10 cellular contexts compared by ENCODE assay signal in the genomic region with DNA sequence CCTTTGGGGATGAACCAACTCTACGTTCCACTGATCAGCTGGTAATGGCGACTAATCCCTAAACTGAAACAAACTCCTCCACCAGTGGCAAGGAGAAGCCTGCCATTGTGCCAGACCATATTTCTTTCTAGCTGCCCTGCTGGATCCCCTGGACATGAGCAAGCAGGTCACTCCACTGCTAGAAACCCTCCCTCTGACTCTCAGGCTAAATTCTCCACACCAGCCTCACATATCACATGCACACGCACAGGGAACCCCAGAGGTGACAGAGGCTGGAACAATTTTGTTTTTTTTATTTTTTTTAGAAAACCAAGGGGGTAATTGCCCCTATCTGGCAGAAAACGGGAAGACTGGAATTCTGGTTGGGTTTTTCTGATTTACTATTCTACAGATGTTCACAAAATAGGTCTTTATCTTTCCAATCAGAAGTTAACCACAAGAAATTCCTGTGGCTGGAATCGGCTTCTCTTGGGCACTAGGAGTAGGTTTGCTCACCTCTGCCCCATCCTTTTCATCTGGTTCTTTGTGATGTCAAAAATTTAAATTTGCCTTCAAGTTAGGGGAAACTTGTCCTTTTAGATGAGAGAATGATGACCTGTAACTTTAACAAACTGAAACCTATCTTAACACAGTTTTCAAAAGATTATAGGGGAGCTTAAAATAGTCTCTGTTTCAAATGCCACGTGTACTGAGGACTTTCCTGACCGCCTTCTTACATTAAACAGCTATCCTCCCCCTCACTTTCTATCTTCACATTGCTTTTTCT.
DNase-seq lines count a peak whose midpoint lies in the region; ATAC-seq and TF ChIP-seq lines count a peak whose summit lies in the region.
"Had no signal": no experiment of that assay in that cellular context is flagged by ENCODE, and none has a peak within 500 bp of the region (broad histone marks: within the 10 kb centered on the region; RNA-seq: fewer than 3 reads in every experiment).

No MANE protein-coding gene starts in this region.

- TF ChIP-seq CTCF in psoas muscle (IDR thresholded peaks at IDR 0.05): no peak

- peaks cover 0 to 15% of the 10 kb centered on the region in 2 donors for H3K36me3 ChIP-seq in psoas muscle (ENCODE audit: insufficient read depth in 1 of 2, low read depth in 1 of 2)

- peaks cover 7% of the 10 kb centered on the region for H3K4me1 Mint-ChIP-seq in activated T-helper 17 cell treated with anti-CD3 and anti-CD28 coated beads, Interleukin-2, amount 50 U/mL, for 72 hours
- H3K4me1 Mint-ChIP-seq in activated T-helper 2 cell treated with anti-CD3 and anti-CD28 coated beads, Interferon-gamma antibody, Interleukin-2, Interleukin-4, amounts not matched to agents 10 μg/mL and 5 μg/mL and 100 μg/mL, durations not matched to agents 14 hours and 24 hours and 36 hours (ENCODE audit: low read depth): peaks cover 11% of the 10 kb centered on the region

- H3K4me3 ChIP-seq in psoas muscle: no peak overlapping the region
- H3K4me3 ChIP-seq: heart right ventricle, stomach had no signal

- H3K27ac ChIP-seq in psoas muscle: no peak overlapping the region
- H3K27ac ChIP-seq: heart right ventricle, stomach had no signal

- ATAC-seq in GM18868 (IDR thresholded peaks at IDR 0.05; ENCODE audit: unreplicated experiment) (peak; percentile 89), HG02973 (IDR thresholded peaks at IDR 0.05; ENCODE audit: unreplicated experiment) (peak; percentile 59), psoas muscle (peak in 3 of 4 donors; percentile 19 to 53 (median 27))
- peak; percentile 73 for ATAC-seq in activated T-helper 17 cell treated with anti-CD3 and anti-CD28 coated beads, Interleukin-2, amount 50 U/mL, for 72 hours (replicated peaks)
- ATAC-seq: heart right ventricle had no signal

- peaks cover 8% of the 10 kb centered on the region for H3K9me3 ChIP-seq in psoas muscle

- H3K9me3 Mint-ChIP-seq in activated T-helper 17 cell treated with anti-CD3 and anti-CD28 coated beads, Interleukin-2, amount 50 U/mL, for 72 hours: no peaks in the 10 kb centered on the region
- peaks cover 5% of the 10 kb centered on the region for H3K9me3 Mint-ChIP-seq in activated T-helper 2 cell treated with anti-CD3 and anti-CD28 coated beads, Interferon-gamma antibody, Interleukin-2, Interleukin-4, amounts not matched to agents 10 μg/mL and 5 μg/mL and 100 μg/mL, durations not matched to agents 14 hours and 24 hours and 36 hours

- H3K27me3 ChIP-seq in psoas muscle (ENCODE audit: insufficient read depth in 3 of 3, low read length in 2 of 3): no peaks in the 10 kb centered on the region
- H3K27me3 ChIP-seq: heart right ventricle, stomach had no signal

- peak overlapping the region; percentile 38 for H3K4me3 Mint-ChIP-seq in activated T-helper 17 cell treated with anti-CD3 and anti-CD28 coated beads, Interleukin-2, amount 50 U/mL, for 72 hours
- no peak overlapping the region for H3K4me3 Mint-ChIP-seq in activated T-helper 2 cell treated with anti-CD3 and anti-CD28 coated beads, Interferon-gamma antibody, Interleukin-2, Interleukin-4, amounts not matched to agents 10 μg/mL and 5 μg/mL and 100 μg/mL, durations not matched to agents 14 hours and 24 hours and 36 hours (ENCODE audit: low read depth)

- H3K27ac Mint-ChIP-seq in activated T-helper 17 cell treated with anti-CD3 and anti-CD28 coated beads, Interleukin-2, amount 50 U/mL, for 72 hours: peak overlapping the region; percentile 65
- no peak overlapping the region for H3K27ac Mint-ChIP-seq in activated T-helper 2 cell treated with anti-CD3 and anti-CD28 coated beads, Interferon-gamma antibody, Interleukin-2, Interleukin-4, amounts not matched to agents 10 μg/mL and 5 μg/mL and 100 μg/mL, durations not matched to agents 14 hours and 24 hours and 36 hours

- WGBS in psoas muscle, 3 donors: 53 to 64% (median 55%) methylated on average over 7 of the region's 7 CpGs

- DNase-seq in psoas muscle: no peak
- no peak for DNase-seq in head of caudate nucleus
- DNase-seq in activated T-helper 2 cell treated with anti-CD3 and anti-CD28 coated beads, Interferon-gamma antibody, Interleukin-2, Interleukin-4, amounts not matched to agents 10 μg/mL and 5 μg/mL and 100 μg/mL, durations not matched to agents 14 hours and 24 hours and 36 hours (ENCODE audit: low spot score): no peak
- DNase-seq in retina: no peak
- DNase-seq: heart right ventricle, NCI-H69, stomach had no signal

- H3K36me3 Mint-ChIP-seq in activated T-helper 17 cell treated with anti-CD3 and anti-CD28 coated beads, Interleukin-2, amount 50 U/mL, for 72 hours (ENCODE audit: low read depth): peaks cover 45% of the 10 kb centered on the region
- H3K36me3 Mint-ChIP-seq in activated T-helper 2 cell treated with anti-CD3 and anti-CD28 coated beads, Interferon-gamma antibody, Interleukin-2, Interleukin-4, amounts not matched to agents 10 μg/mL and 5 μg/mL and 100 μg/mL, durations not matched to agents 14 hours and 24 hours and 36 hours (ENCODE audit: low read depth): peaks cover 16% of the 10 kb centered on the region

- intact Hi-C loops in psoas muscle (cut with DNase I) (no loop called here), head of caudate nucleus (cut with DNase I) (no loop called here)
- intact Hi-C loops in activated T-helper 2 cell treated with anti-CD3 and anti-CD28 coated beads, Interferon-gamma antibody, Interleukin-2, Interleukin-4, amounts not matched to agents 10 μg/mL and 5 μg/mL and 100 μg/mL, durations not matched to agents 14 hours and 24 hours and 36 hours (cut with micrococcal nuclease): no loop called here

- no peaks in the 10 kb centered on the region for H3K27me3 Mint-ChIP-seq in activated T-helper 17 cell treated with anti-CD3 and anti-CD28 coated beads, Interleukin-2, amount 50 U/mL, for 72 hours
- no peaks in the 10 kb centered on the region for H3K27me3 Mint-ChIP-seq in activated T-helper 2 cell treated with anti-CD3 and anti-CD28 coated beads, Interferon-gamma antibody, Interleukin-2, Interleukin-4, amounts not matched to agents 10 μg/mL and 5 μg/mL and 100 μg/mL, durations not matched to agents 14 hours and 24 hours and 36 hours (ENCODE audit: low read depth)

- no peaks in the 10 kb centered on the region for H3K4me1 ChIP-seq in psoas muscle
- H3K4me1 ChIP-seq: stomach had no signal

Comparison
In these comparisons a context has a peak if more than half of its experiments do, and no peak if none do; other contexts are left out.
1. ATAC-seq: peak in every context shown above with its lines; median percentile 89 in GM18868; 73 in activated T-helper 17 cell treated with anti-CD3 and anti-CD28 coated beads, Interleukin-2, amount 50 U/mL, for 72 hours; 59 in HG02973; 27 in psoas muscle.